Comparison of ENCODE assay signal across 17 cellular contexts in genomic region chr7:25171516-25171915, GRCh38. TPM values are rescaled to one million over a fixed set of nuclear protein-coding genes. Genes with fewer than 3 reads are reported as not detected.
DNase-seq lines count a peak whose midpoint lies in the region; ATAC-seq, FAIRE-seq and TF ChIP-seq lines count a peak whose summit lies in the region.
"Had no signal": no experiment of that assay in that cellular context is flagged by ENCODE, and none has a peak within 500 bp of the region (broad histone marks: within the 10 kb centered on the region; RNA-seq: fewer than 3 reads in every experiment).

No MANE protein-coding gene starts in this region.

- H3K14ac ChIP-seq in H1 (ENCODE audit: insufficient read length): no peak overlapping the region

- H2AFZ ChIP-seq in H1 (ENCODE audit: low read length): peak overlapping the region; percentile 22; the same call in 1 of the 2 replicates
- H2AFZ ChIP-seq: GM23248 had no signal

- no peaks in the 10 kb centered on the region for H3K23me2 ChIP-seq in H1 (ENCODE audit: low read depth, low read length)

- no peak overlapping the region for H2BK5ac ChIP-seq in H1 (ENCODE audit: low read depth, low read length)

- WGBS in H1 (ENCODE audit: extremely low coverage in 1 of 2, insufficient coverage in 1 of 2, insufficient read length in 1 of 2, insufficient replicate concordance in 2 of 2, low coverage in 1 of 2, low lambda C conversion rate in 2 of 2, missing lambda C conversion rate in 1 of 2), 2 experiments: 82% methylated on average over 1 of the region's 1 CpG; no CpG with 5 or more reads in 1 of the 2 experiments

- FAIRE-seq in H1 (lab: Jason Lieb, UNC): peak; percentile 62
- FAIRE-seq: HepG2 had no signal

- no peaks in the 10 kb centered on the region for H3K4me1 Mint-ChIP-seq in activated T-cell treated with anti-CD3 and anti-CD28 coated beads, Interleukin-2, amount 50 U/mL, for 4 hours (ENCODE audit: low read depth)

- no peak overlapping the region for H3K56ac ChIP-seq in H1 (replicated peaks; ENCODE audit: insufficient read length, low read depth, low read length)

- H3K36me3 ChIP-seq in H1 (ENCODE audit: control insufficient read depth in 2 of 4, insufficient read depth in 4 of 4, low read length in 3 of 4): no peaks in the 10 kb centered on the region
- no peaks in the 10 kb centered on the region for H3K36me3 ChIP-seq in mucosa of rectum (ENCODE audit: control insufficient read depth in 2 of 2, insufficient read depth in 2 of 2, low read length in 2 of 2)

- 0 out of 4 replicates have a peak overlapping the region, but pooled peaks of 1 of the 2 experiments have one; percentile 2 for H3K4me2 ChIP-seq in H1 (ENCODE audit: insufficient read depth in 1 of 2, low read depth in 2 of 2, low read length in 2 of 2)
- H3K4me2 ChIP-seq: BLaER1 had no signal

- H3K79me2 ChIP-seq in H1 (ENCODE audit: control insufficient read depth in 1 of 2, insufficient read depth in 2 of 2, low read length in 2 of 2): no peaks in the 10 kb centered on the region

- H3K9ac ChIP-seq in H1 (replicated peaks in 1 of 4; ENCODE audit: extremely low read depth in 1 of 4, low read depth in 3 of 4, low read length in 3 of 4) (no peak overlapping the region), mucosa of rectum (ENCODE audit: low read depth in 1 of 2, low read length in 2 of 2) (no peak overlapping the region)
- H3K9ac ChIP-seq: BLaER1, GM23248 had no signal

- H2BK20ac ChIP-seq in H1 (ENCODE audit: low read length): no peak overlapping the region

- no peak overlapping the region for H3K27ac ChIP-seq in H1 (ENCODE audit: low read depth, low read length)
- peak overlapping the region; percentile 43 to 71 for H3K27ac ChIP-seq in mucosa of rectum (ENCODE audit: low read depth in 2 of 2, low read length in 2 of 2)
- H3K27ac ChIP-seq: 22Rv1, BLaER1, GM23248 had no signal

- TF ChIP-seq POLR2A in H1 (IDR thresholded peaks at IDR 0.05; ENCODE audit: control extremely low read depth in 1 of 2, low read depth in 2 of 2, low read length in 2 of 2): no peak

- no peaks in the 10 kb centered on the region for H3K9me3 ChIP-seq in H1 (ENCODE audit: insufficient read depth in 2 of 2, low read depth in 1 of 2, low read length in 1 of 2)
- H3K9me3 ChIP-seq in mucosa of rectum (ENCODE audit: control insufficient read depth in 2 of 2, low read length in 2 of 2): no peaks in the 10 kb centered on the region

- no peak for ATAC-seq in activated T-cell treated with anti-CD3 and anti-CD28 coated beads, Interleukin-2, amount 50 U/mL, for 4 hours
- ATAC-seq in HG02798 (IDR thresholded peaks at IDR 0.05; ENCODE audit: poor library complexity, unreplicated experiment): no peak
- ATAC-seq: HepG2 had no signal

- H2BK15ac ChIP-seq in H1 (ENCODE audit: low read length): no peak overlapping the region

- peaks cover 12% of the 10 kb centered on the region for H3K36me3 Mint-ChIP-seq in activated T-cell treated with anti-CD3 and anti-CD28 coated beads, Interleukin-2, amount 50 U/mL, for 4 hours (ENCODE audit: insufficient read depth)

- no peaks in the 10 kb centered on the region for H4K20me1 ChIP-seq in H1 (replicated peaks in 1 of 2; ENCODE audit: control insufficient read depth in 1 of 2, insufficient read depth in 2 of 2, low read length in 2 of 2)
- H4K20me1 ChIP-seq: BLaER1 had no signal

- no peak overlapping the region for H3K18ac ChIP-seq in H1 (ENCODE audit: extremely low read depth, low read length)

- POLR2A ChIA-PET in H1 (lab: Charles Lee; ENCODE audit: partially characterized antibody): interaction anchor here (1.3 to 2.5 kb wide), 3 partner anchors 8 to 47 kb away, joined by 3 to 10 read pairs (median 4); partner anchors contain the start of gene CYCS

- TF ChIP-seq CTCF in H1 (IDR thresholded peaks at IDR 0.05; ENCODE audit: control extremely low read depth in 1 of 3, insufficient read depth in 1 of 3, low read depth in 1 of 3, low read length in 3 of 3): no peak

- CTCF ChIA-PET in H1 (lab: Charles Lee; ENCODE audit: partially characterized antibody): interaction anchor here (1.4 to 3.0 kb wide), 3 partner anchors 8 to 394 kb away, joined by 3 to 14 read pairs (median 6); a partner anchor contains a TSS

- H3K4ac ChIP-seq in H1 (replicated peaks; ENCODE audit: insufficient read length, low read depth, low read length): no peak overlapping the region

- no peak overlapping the region for H2BK12ac ChIP-seq in H1 (ENCODE audit: low read depth, low read length)

- no peak for TF ChIP-seq EP300 in H1 (IDR thresholded peaks at IDR 0.05; ENCODE audit: borderline replicate concordance in 1 of 2, low read depth in 2 of 2, low read length in 2 of 2)

- H3K27me3 Mint-ChIP-seq in activated T-cell treated with anti-CD3 and anti-CD28 coated beads, Interleukin-2, amount 50 U/mL, for 4 hours (ENCODE audit: low read depth): no peaks in the 10 kb centered on the region

- peak; percentile 1 to 2 for DNase-seq in NCI-H526 (lab: John Stamatoyannopoulos, UW)
- no peak for DNase-seq in NCI-H526 treated with DMSO at 0.1 percent for 48 hours (lab: John Stamatoyannopoulos, UW)
- no peak for DNase-seq in H1 (ENCODE audit: low read depth in 1 of 2, low spot score in 2 of 2)
- DNase-seq in NCI-H69 (lab: John Stamatoyannopoulos, UW): no peak
- DNase-seq in RKO (ENCODE audit: low spot score): no peak
- no peak for DNase-seq in activated T-cell treated with anti-CD3 and anti-CD28 coated beads, Interleukin-2, amount 50 U/mL, for 4 hours
- DNase-seq: AML-193, DMS53, GM23248, H9 had no signal

- no peaks in the 10 kb centered on the region for H3K79me1 ChIP-seq in H1 (ENCODE audit: low read depth, low read length)

- H2AK5ac ChIP-seq in H1 (ENCODE audit: low read depth, low read length): no peak overlapping the region

- no peak overlapping the region for H2BK120ac ChIP-seq in H1 (replicated peaks; ENCODE audit: low read depth, low read length)

- no peak overlapping the region for H3K4me3 Mint-ChIP-seq in activated T-cell treated with anti-CD3 and anti-CD28 coated beads, Interleukin-2, amount 50 U/mL, for 4 hours
- H3K4me3 Mint-ChIP-seq: H9 had no signal

- H3K4me3 ChIP-seq in H1 (ENCODE audit: extremely low read depth in 1 of 4, insufficient read depth in 2 of 4, low read depth in 3 of 4, low read length in 4 of 4) (no peak overlapping the region; a peak in 1 of 8 replicates), mucosa of rectum (ENCODE audit: low read length in 2 of 2) (peak overlapping the region in 1 of 2 donors; percentile 1)
- H3K4me3 ChIP-seq: BLaER1, GM23248 had no signal

- no peak overlapping the region for H4K91ac ChIP-seq in H1 (replicated peaks; ENCODE audit: insufficient read length, low read length)

- no peak overlapping the region for H3K23ac ChIP-seq in H1 (ENCODE audit: insufficient read length)

- TF ChIP-seq RAD21 in H1 (IDR thresholded peaks at IDR 0.05 in 1 of 2, conservative IDR thresholded peaks at IDR 0.05 in 1 of 2; ENCODE audit: low read depth in 2 of 2, low read length in 2 of 2): no peak

- no peak overlapping the region for H4K5ac ChIP-seq in H1 (ENCODE audit: insufficient read length, low read depth, low read length)

- peaks cover 1 to 5% (median 3%) of the 10 kb centered on the region in 4 experiments; a peak in 2 of 7 replicates for H3K4me1 ChIP-seq in H1 (replicated peaks in 1 of 4; ENCODE audit: control insufficient read depth in 3 of 4, insufficient read depth in 4 of 4, low read length in 3 of 4)
- peaks cover 11 to 32% of the 10 kb centered on the region in 2 donors for H3K4me1 ChIP-seq in mucosa of rectum (ENCODE audit: control insufficient read depth in 2 of 2, insufficient read depth in 2 of 2, low read length in 2 of 2)
- H3K4me1 ChIP-seq: BLaER1 had no signal

- H3K27me3 ChIP-seq in H1 (replicated peaks in 1 of 4; ENCODE audit: control insufficient read depth in 3 of 4, extremely low read depth in 1 of 4, insufficient read depth in 3 of 4, low read length in 3 of 4): no peaks in the 10 kb centered on the region
- H3K27me3 ChIP-seq in mucosa of rectum (ENCODE audit: control insufficient read depth in 2 of 2, insufficient read depth in 2 of 2, low read length in 2 of 2): no peaks in the 10 kb centered on the region
- H3K27me3 ChIP-seq: BLaER1 had no signal

- H3K9me3 Mint-ChIP-seq in activated T-cell treated with anti-CD3 and anti-CD28 coated beads, Interleukin-2, amount 50 U/mL, for 4 hours: no peaks in the 10 kb centered on the region

- H4K8ac ChIP-seq in H1 (ENCODE audit: extremely low read depth, insufficient read depth, low read length): no peak overlapping the region

TF ChIP-seq in H1, 55 proteins besides CTCF, POLR2A, EP300 and RAD21 (continues in another document):
- no peak for TF ChIP-seq JUND (IDR thresholded peaks at IDR 0.05; ENCODE audit: low read length)
- TF ChIP-seq YY1 (IDR thresholded peaks at IDR 0.05; ENCODE audit: low read depth, low read length): no peak
- no peak for TF ChIP-seq TEAD4 (IDR thresholded peaks at IDR 0.05; ENCODE audit: low read depth, low read length)
- no peak for TF ChIP-seq TCF12 (IDR thresholded peaks at IDR 0.05; ENCODE audit: low read depth, low read length)
- no peak for TF ChIP-seq FOSL1 (IDR thresholded peaks at IDR 0.05; ENCODE audit: insufficient read depth, low read depth, low read length)
- TF ChIP-seq ZNF274 (IDR thresholded peaks at IDR 0.05; ENCODE audit: borderline replicate concordance, extremely low read depth, low read length): no peak

RNA-seq across cellular contexts. Expression of gene CYCS, which starts 46.5 kb away (rescaled TPM):
- total RNA-seq in H1 (2021; fragmentation: NEBNext Ultra II Directional; extraction: Animal tissue kit (Norgen Biotek cat#: 25700)): 229 and 231 TPM in 2 replicates
- polyA plus RNA-seq in H1 (2011; rRNA removed): 18.4 and 48.6 TPM in 2 replicates
- polyA plus RNA-seq in H1 (2011; cell fraction: cytosol; rRNA removed): 54.2 TPM
- polyA plus RNA-seq in H1 (2011; cell fraction: nucleus; rRNA removed): 10.0 TPM
- polyA plus RNA-seq in H1 (2012, experiment 1 of 2): 113 to 197 TPM (median 125 TPM) in 4 replicates
- polyA plus RNA-seq in H1 (2012, experiment 2 of 2): 13.9 TPM
- 182 TPM for polyA plus RNA-seq in H1 (2013, experiment 1 of 2)
- 197 TPM for polyA plus RNA-seq in H1 (2013, experiment 2 of 2)
- polyA minus RNA-seq in H1 (2011; rRNA and poly(A)+ RNA removed): 13.4 and 27.5 TPM in 2 replicates
- polyA minus RNA-seq in H1 (2011; cell fraction: cytosol; rRNA and poly(A)+ RNA removed): 41.8 TPM
- polyA minus RNA-seq in H1 (2011; cell fraction: nucleus; rRNA and poly(A)+ RNA removed): 33.4 TPM
- 100 to 1,000 TPM; 373 to 418 (median 394) TPM for total RNA-seq in activated T-cell treated with anti-CD3 and anti-CD28 coated beads, Interleukin-2, amount 50 U/mL, for 4 hours

RNA-seq across cellular contexts. Expression of gene NPVF, which starts 56.8 kb away (rescaled TPM):
- not detected in 2 replicates for total RNA-seq in H1 (2021; fragmentation: NEBNext Ultra II Directional; extraction: Animal tissue kit (Norgen Biotek cat#: 25700))
- polyA plus RNA-seq in H1 (2011; rRNA removed): not detected in 2 replicates
- not detected for polyA plus RNA-seq in H1 (2011; cell fraction: cytosol; rRNA removed)
- polyA plus RNA-seq in H1 (2011; cell fraction: nucleus; rRNA removed): not detected
- not detected in 4 replicates for polyA plus RNA-seq in H1 (2012, experiment 1 of 2)
- polyA plus RNA-seq in H1 (2012, experiment 2 of 2): not detected
- not detected for polyA plus RNA-seq in H1 (2013, experiment 1 of 2)
- polyA plus RNA-seq in H1 (2013, experiment 2 of 2): 0.06 TPM
- polyA minus RNA-seq in H1 (2011; rRNA and poly(A)+ RNA removed): not detected in 2 replicates
- polyA minus RNA-seq in H1 (2011; cell fraction: cytosol; rRNA and poly(A)+ RNA removed): not detected
- polyA minus RNA-seq in H1 (2011; cell fraction: nucleus; rRNA and poly(A)+ RNA removed): not detected
- not detected for total RNA-seq in activated T-cell treated with anti-CD3 and anti-CD28 coated beads, Interleukin-2, amount 50 U/mL, for 4 hours
- total RNA-seq: A673, GM23248, H9, HepG2, HT-29 had no signal
- polyA plus RNA-seq: GM23248, HepG2 had no signal

Comparison
In these comparisons a context has a peak if more than half of its experiments do, and no peak if none do; other contexts are left out.
1. DNase-seq: peak in NCI-H526 (2 of 2); none in NCI-H526 treated with DMSO at 0.1 percent for 48 hours (single experiment), H1 (0 of 2), NCI-H69 (single experiment), RKO (single experiment) and activated T-cell treated with anti-CD3 and anti-CD28 coated beads, Interleukin-2, amount 50 U/mL, for 4 hours (single experiment).